In the genomic region with DNA sequence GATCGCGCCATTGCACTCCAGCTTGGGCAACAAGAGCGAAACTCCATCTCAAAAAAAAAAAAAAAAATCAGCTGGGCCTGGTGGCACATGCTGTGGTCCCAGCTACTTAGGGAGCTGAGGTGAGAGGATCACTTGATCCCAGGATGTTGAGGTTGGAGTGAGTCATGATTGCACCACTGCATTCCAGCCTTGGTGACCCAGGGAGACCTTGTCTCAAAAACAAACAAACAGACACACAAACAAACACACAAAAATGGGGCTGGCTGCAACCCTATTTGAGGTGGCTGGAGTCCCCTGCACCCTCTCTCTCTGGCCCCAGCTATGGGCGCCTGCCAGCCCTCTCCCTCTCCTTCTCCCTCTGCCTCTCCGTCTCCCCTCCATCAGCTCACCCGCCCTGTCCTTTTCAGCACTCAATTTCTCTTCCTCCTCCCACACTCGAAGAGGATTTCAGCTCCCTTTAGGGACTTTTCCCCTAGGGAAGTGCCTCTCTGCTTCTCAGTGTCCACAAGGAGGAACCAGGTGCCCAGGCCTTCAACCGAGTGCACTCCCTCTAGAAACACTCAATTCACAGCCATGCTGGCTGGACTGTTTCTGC, we compare ENCODE assay signal across 10 cellular contexts. TPM values are rescaled to one million over a fixed set of nuclear protein-coding genes. Genes with fewer than 3 reads are reported as not detected.
DNase-seq lines count a peak whose midpoint lies in the region; ATAC-seq and TF ChIP-seq lines count a peak whose summit lies in the region.
"Had no signal": no experiment of that assay in that cellular context is flagged by ENCODE, and none has a peak within 500 bp of the region (broad histone marks: within the 10 kb centered on the region; RNA-seq: fewer than 3 reads in every experiment).

No MANE protein-coding gene starts in this region.

- DNase-seq in cardiac muscle cell (ENCODE audit: low read depth in 1 of 2, low spot score in 1 of 2): peak; percentile 19 to 78
- no peak for DNase-seq in Right ventricle myocardium superior
- DNase-seq in SW480 (ENCODE audit: low spot score): peak; percentile 94
- DNase-seq in hepatocyte (ENCODE audit: low spot score): peak; percentile 61
- DNase-seq in CD8-positive, alpha-beta memory T cell: no peak
- DNase-seq in NOMO-1 treated with DMSO at 0.1 percent for 48 hours (lab: John Stamatoyannopoulos, UW; ENCODE audit: unreplicated experiment): no peak
- no peak for DNase-seq in ureter (ENCODE audit: low spot score)
- no peak for DNase-seq in HuH-7.5 (ENCODE audit: low spot score)
- DNase-seq: T-helper 17 cell had no signal

- no peak for ATAC-seq in Right ventricle myocardium superior (ENCODE audit: poor library complexity)
- ATAC-seq: T-helper 17 cell had no signal

- peak overlapping the region in 1 of 8 donors; percentile 6 for H3K27ac Mint-ChIP-seq in CD8-positive, alpha-beta memory T cell

- H3K9me3 ChIP-seq in cardiac muscle cell (ENCODE audit: low read depth): no peaks in the 10 kb centered on the region
- no peaks in the 10 kb centered on the region for H3K9me3 ChIP-seq in hepatocyte (ENCODE audit: low read depth)
- H3K9me3 ChIP-seq in CD8-positive, alpha-beta memory T cell (ENCODE audit: low read length): no peaks in the 10 kb centered on the region

- peak overlapping the region; percentile 34 for H3K27ac ChIP-seq in cardiac muscle cell
- peak overlapping the region; percentile 47 for H3K27ac ChIP-seq in hepatocyte
- no peak overlapping the region for H3K27ac ChIP-seq in CD8-positive, alpha-beta memory T cell (ENCODE audit: low read depth, low read length)

- no peaks in the 10 kb centered on the region for H3K9me2 ChIP-seq in hepatocyte (replicated peaks; ENCODE audit: insufficient read depth)

- H3K4me3 Mint-ChIP-seq in CD8-positive, alpha-beta memory T cell: no peak overlapping the region
- H3K4me3 Mint-ChIP-seq: T-helper 17 cell had no signal

- H3K4me1 Mint-ChIP-seq in CD8-positive, alpha-beta memory T cell: peaks cover 6 to 9% (median 9%) of the 10 kb centered on the region in 3 donors

- H3K9me3 Mint-ChIP-seq in CD8-positive, alpha-beta memory T cell: no peaks in the 10 kb centered on the region
- H3K9me3 Mint-ChIP-seq: IgD-negative memory B cell had no signal

- TF ChIP-seq CTCF in cardiac muscle cell (IDR thresholded peaks at IDR 0.05; ENCODE audit: low read depth, low read length) (peak; percentile 16), hepatocyte (IDR thresholded peaks at IDR 0.05; ENCODE audit: poor library complexity) (peak; percentile 33)

- no peak overlapping the region for H3K4me2 ChIP-seq in hepatocyte

- CTCF ChIA-PET in CD8-positive, alpha-beta memory T cell (lab: Charles Lee): interaction anchor here (0.7 to 4.0 kb wide), 5 partner anchors 14 to 39 kb away, joined by 3 to 72 read pairs (median 19); no protein-coding TSS in a partner anchor

- 73% methylated on average over 8 of the region's 8 CpGs for WGBS in hepatocyte (ENCODE audit: low lambda C conversion rate, missing lambda C conversion rate)

- H3K36me3 ChIP-seq in cardiac muscle cell: no peaks in the 10 kb centered on the region
- H3K36me3 ChIP-seq in hepatocyte (replicated peaks; ENCODE audit: insufficient read depth, low read depth): no peaks in the 10 kb centered on the region
- H3K36me3 ChIP-seq in CD8-positive, alpha-beta memory T cell (ENCODE audit: insufficient read depth, low read length): no peaks in the 10 kb centered on the region

- H3K4me1 ChIP-seq in cardiac muscle cell (ENCODE audit: low read depth) (peaks cover 26% of the 10 kb centered on the region), hepatocyte (ENCODE audit: insufficient read depth) (peaks cover 19% of the 10 kb centered on the region)
- peaks cover 10% of the 10 kb centered on the region for H3K4me1 ChIP-seq in CD8-positive, alpha-beta memory T cell (ENCODE audit: insufficient read depth, low read length)

- H3K27me3 Mint-ChIP-seq in CD8-positive, alpha-beta memory T cell: peaks cover 4 to 18% of the 10 kb centered on the region in 2 donors

- H4K20me1 ChIP-seq in hepatocyte (ENCODE audit: insufficient read depth, poor library complexity, severe bottlenecking): no peaks in the 10 kb centered on the region

- H3K79me2 ChIP-seq in hepatocyte: no peaks in the 10 kb centered on the region

- POLR2A ChIA-PET in CD8-positive, alpha-beta memory T cell (lab: Charles Lee): no interaction called here

- no peak overlapping the region for H3K4me3 ChIP-seq in cardiac muscle cell
- H3K4me3 ChIP-seq in hepatocyte: no peak overlapping the region
- no peak overlapping the region for H3K4me3 ChIP-seq in CD8-positive, alpha-beta memory T cell (ENCODE audit: low read length)

- H3K36me3 Mint-ChIP-seq in CD8-positive, alpha-beta memory T cell: no peaks in the 10 kb centered on the region

- intact Hi-C loops in Right ventricle myocardium superior (cut with DNase I): no loop called here

- H3K27me3 ChIP-seq in cardiac muscle cell: no peaks in the 10 kb centered on the region
- no peaks in the 10 kb centered on the region for H3K27me3 ChIP-seq in hepatocyte
- no peaks in the 10 kb centered on the region for H3K27me3 ChIP-seq in CD8-positive, alpha-beta memory T cell (ENCODE audit: insufficient read depth, low read length, poor library complexity, severe bottlenecking)

- no peak overlapping the region for H2AFZ ChIP-seq in hepatocyte

RNA-seq across cellular contexts. Expression of gene TFAP4, which starts 17.5 kb away (rescaled TPM):
- 11.7 and 20.5 TPM in 2 replicates for total RNA-seq in cardiac muscle cell
- 3.4 and 6.7 TPM in 2 replicates for polyA plus RNA-seq in cardiac muscle cell
- 4.0 TPM for total RNA-seq in Right ventricle myocardium superior
- total RNA-seq in hepatocyte: 6.1 and 11.4 TPM in 2 replicates
- polyA plus RNA-seq in hepatocyte: 3.1 and 4.2 TPM in 2 replicates
- 10 to 100 TPM; 43.0 to 43.8 TPM for total RNA-seq in CD8-positive, alpha-beta memory T cell
- 0.92 TPM for polyA plus RNA-seq in CD8-positive, alpha-beta memory T cell
- total RNA-seq in ureter: 18.1 TPM

RNA-seq across cellular contexts. Expression of gene GLIS2, which starts 25.5 kb away (rescaled TPM):
- total RNA-seq in cardiac muscle cell (10.4 and 14.5 TPM in 2 replicates), Right ventricle myocardium superior (14.6 TPM), hepatocyte (3.6 TPM in 2 replicates), ureter (11.7 TPM)
- polyA plus RNA-seq in cardiac muscle cell (10.3 and 15.4 TPM in 2 replicates), hepatocyte (11.3 and 12.2 TPM in 2 replicates)
- total RNA-seq in CD8-positive, alpha-beta memory T cell: under 1 TPM; 0.13 to 0.26 TPM
- not detected for polyA plus RNA-seq in CD8-positive, alpha-beta memory T cell
- polyA plus RNA-seq: IgD-negative memory B cell had no signal

RNA-seq across cellular contexts. Expression of gene SRL, which starts 48.5 kb away (rescaled TPM):
- 46.1 and 51.1 TPM in 2 replicates for total RNA-seq in cardiac muscle cell
- 45.9 and 56.4 TPM in 2 replicates for polyA plus RNA-seq in cardiac muscle cell
- total RNA-seq in Right ventricle myocardium superior: 350 TPM
- 1.1 and 1.2 TPM in 2 replicates for total RNA-seq in hepatocyte
- polyA plus RNA-seq in hepatocyte: 0.83 TPM in 1 of 2 replicates, not detected in the other
- not detected for total RNA-seq in CD8-positive, alpha-beta memory T cell
- not detected for polyA plus RNA-seq in CD8-positive, alpha-beta memory T cell
- total RNA-seq in ureter: 10.1 TPM
- total RNA-seq: T-helper 17 cell had no signal
- polyA plus RNA-seq: IgD-negative memory B cell had no signal

Comparison
In these comparisons a context has a peak if more than half of its experiments do, and no peak if none do; other contexts are left out.
1. DNase-seq: peak in cardiac muscle cell (2 of 2), SW480 (single experiment) and hepatocyte (single experiment); none in Right ventricle myocardium superior (single experiment), CD8-positive, alpha-beta memory T cell (0 of 5), NOMO-1 treated with DMSO at 0.1 percent for 48 hours (single experiment), ureter (single experiment) and HuH-7.5 (single experiment).